Comparison of ENCODE assay signal across 16 cellular contexts in the genomic region with DNA sequence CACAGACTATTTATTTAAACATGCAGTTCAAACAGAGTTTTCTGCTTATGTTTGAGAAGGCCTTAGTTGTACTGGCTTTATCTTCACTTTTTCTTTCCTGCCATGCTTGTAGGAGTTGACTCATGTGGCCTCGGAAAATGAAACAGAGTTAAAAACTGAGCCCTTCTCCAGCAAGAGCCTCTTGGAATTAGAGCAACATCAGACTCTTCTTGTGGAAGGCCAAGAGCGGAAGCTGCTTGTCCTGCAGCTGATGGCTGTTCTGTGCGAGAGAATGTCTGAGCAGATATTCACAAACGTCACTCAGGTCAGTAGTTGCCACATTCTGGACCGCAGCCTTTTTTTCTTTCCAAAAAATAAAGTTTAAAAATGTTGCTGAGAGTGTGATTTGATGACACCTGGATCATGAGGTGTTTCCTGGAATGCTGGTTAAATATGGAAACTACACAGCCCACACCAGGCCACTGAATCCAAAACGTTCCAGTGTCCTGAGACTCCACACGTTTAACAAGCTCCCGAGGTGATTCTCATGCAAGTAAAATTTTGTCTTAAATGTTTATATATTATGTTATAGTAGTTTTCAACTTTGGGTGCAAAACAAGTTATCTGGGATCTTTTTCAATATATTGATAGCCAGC.
DNase-seq lines count a peak whose midpoint lies in the region; ATAC-seq and TF ChIP-seq lines count a peak whose summit lies in the region.
"Had no signal": no experiment of that assay in that cellular context is flagged by ENCODE, and none has a peak within 500 bp of the region (broad histone marks: within the 10 kb centered on the region; RNA-seq: fewer than 3 reads in every experiment).

No MANE protein-coding gene starts in this region.

- H3K4me2 ChIP-seq in trophoblast cell (ENCODE audit: low read length), result no peak overlapping the region

- no peak overlapping the region for H3K18ac ChIP-seq in trophoblast cell (ENCODE audit: low read length)

- intact Hi-C loops in adrenal gland (cut with DNase I) (loop anchor here in 1 of 2 donors (10.0 kb wide), 1 partner anchor 196 kb away; the partner anchor contains the start of gene HAS3), left lung (cut with DNase I) (no loop called here)

- H3K27ac ChIP-seq in adrenal gland (no peak overlapping the region), left lung (no peak overlapping the region), trophoblast cell (ENCODE audit: low read depth, low read length) (no peak overlapping the region), brain microvascular endothelial cell (no peak overlapping the region)

- no peak overlapping the region for H3K9ac ChIP-seq in trophoblast cell (ENCODE audit: low read length)

- peak; percentile 56 for ATAC-seq in left lung
- no peak for ATAC-seq in GM19467 (IDR thresholded peaks at IDR 0.05; ENCODE audit: unreplicated experiment)

- no peak overlapping the region for H2AFZ ChIP-seq in trophoblast cell (ENCODE audit: insufficient read depth, low read length, poor library complexity)

- no peak overlapping the region for H3K4me3 ChIP-seq in adrenal gland
- H3K4me3 ChIP-seq in left lung, result no peak overlapping the region
- no peak overlapping the region for H3K4me3 ChIP-seq in trophoblast cell (ENCODE audit: low read depth, low read length)
- H3K4me3 ChIP-seq in brain microvascular endothelial cell (ENCODE audit: low read depth, low read length), result no peak overlapping the region

- no peaks in the 10 kb centered on the region for H3K27me3 ChIP-seq in adrenal gland
- H3K27me3 ChIP-seq in left lung, result no peaks in the 10 kb centered on the region
- H3K27me3 ChIP-seq in trophoblast cell (ENCODE audit: insufficient read depth, low read length), result no peaks in the 10 kb centered on the region
- H3K27me3 ChIP-seq in brain microvascular endothelial cell (replicated peaks), result no peaks in the 10 kb centered on the region

- H3K14ac ChIP-seq in trophoblast cell (ENCODE audit: low read length), result no peak overlapping the region

- no peak overlapping the region for H2BK12ac ChIP-seq in trophoblast cell (ENCODE audit: low read length)

- no peak overlapping the region for H4K91ac ChIP-seq in trophoblast cell (ENCODE audit: low read depth, low read length)

- no peaks in the 10 kb centered on the region for H3K79me2 ChIP-seq in trophoblast cell (ENCODE audit: control insufficient read depth, insufficient read depth, low read length, poor library complexity)

- no peak overlapping the region for H3K23ac ChIP-seq in trophoblast cell (ENCODE audit: low read length)

- no peak overlapping the region for H2BK5ac ChIP-seq in trophoblast cell (ENCODE audit: low read depth, low read length, poor library complexity)

- H3K4me1 ChIP-seq in adrenal gland (replicated peaks in 1 of 2) (peaks cover 4 to 9% of the 10 kb centered on the region in 2 donors), left lung (peaks cover 0 to 4% of the 10 kb centered on the region in 2 donors), trophoblast cell (ENCODE audit: control insufficient read depth in 1 of 2, insufficient read depth in 2 of 2, low read length in 2 of 2) (no peaks in the 10 kb centered on the region)

- no peak overlapping the region for H3K4ac ChIP-seq in trophoblast cell (ENCODE audit: low read depth, low read length)

- in situ Hi-C loops in brain microvascular endothelial cell (cut with HindIII; ENCODE audit: low pct_ligation_motif_present, low sequenced_read_pairs), result loop anchor here (25.0 kb wide), 1 partner anchor 203 kb away; the partner anchor contains the start of gene HAS3

- no peak overlapping the region for H2AK5ac ChIP-seq in trophoblast cell (ENCODE audit: low read length)

- H3K79me1 ChIP-seq in trophoblast cell (ENCODE audit: low read length), result no peaks in the 10 kb centered on the region

- H3K36me3 ChIP-seq in adrenal gland (replicated peaks in 1 of 2) (no peaks in the 10 kb centered on the region), left lung (peaks cover 4 to 48% of the 10 kb centered on the region in 2 donors), trophoblast cell (ENCODE audit: control insufficient read depth in 1 of 2, insufficient read depth in 2 of 2, low read length in 2 of 2) (no peaks in the 10 kb centered on the region), brain microvascular endothelial cell (replicated peaks) (peaks cover 7% of the 10 kb centered on the region)

- H2BK120ac ChIP-seq in trophoblast cell (ENCODE audit: insufficient read depth, low read length, poor library complexity), result no peak overlapping the region

- H3K9me3 ChIP-seq in adrenal gland (replicated peaks in 1 of 3) (no peaks in the 10 kb centered on the region), left lung (no peaks in the 10 kb centered on the region), trophoblast cell (ENCODE audit: insufficient read depth, low read depth, low read length) (no peaks in the 10 kb centered on the region)

- DNase-seq in AG08396 (ENCODE audit: low spot score), result peak; percentile 24
- DNase-seq in adrenal gland, result peak in 5 of 7 donors; percentile 9 to 32 (median 24)
- DNase-seq in left lung, result no peak
- peak; percentile 12 to 51 for DNase-seq in trophoblast cell
- DNase-seq in brain microvascular endothelial cell, result no peak
- DNase-seq in COLO668 (lab: John Stamatoyannopoulos, UW; ENCODE audit: unreplicated experiment), result no peak
- no peak for DNase-seq in AG08395 (ENCODE audit: low spot score)
- DNase-seq: CD4-positive, alpha-beta T cell; DND-41; GOT3; KG1; NCI-H2029; NCI-H2171; NCI-H446; SIG-M5 had no signal

- H4K12ac ChIP-seq in trophoblast cell (ENCODE audit: low read depth, low read length), result no peak overlapping the region

- no peak overlapping the region for H4K8ac ChIP-seq in trophoblast cell (ENCODE audit: low read depth, low read length)

- 57 to 73% (median 65%) methylated on average over 8 of the region's 8 CpGs for WGBS in adrenal gland, 4 donors
- WGBS in trophoblast cell (ENCODE audit: extremely low coverage, insufficient coverage, insufficient read length), result no CpG with 5 or more reads among the region's 8 CpGs

- no peak for TF ChIP-seq POLR2A in adrenal gland (IDR thresholded peaks at IDR 0.05)

- TF ChIP-seq CTCF in adrenal gland (IDR thresholded peaks at IDR 0.05) (no peak), left lung (IDR thresholded peaks at IDR 0.05) (no peak), brain microvascular endothelial cell (IDR thresholded peaks at IDR 0.05; ENCODE audit: low read depth, low read length, missing control alignments) (no peak)

Comparison
In these comparisons a context has a peak if more than half of its experiments do, and no peak if none do; other contexts are left out.
1. DNase-seq: peak in AG08396 (single experiment), adrenal gland (5 of 7) and trophoblast cell (2 of 2); none in left lung (0 of 2), brain microvascular endothelial cell (single experiment), COLO668 (single experiment) and AG08395 (single experiment).